ENCODE assay signal across 13 cellular contexts in genomic region chr5:140785905-140786686, GRCh38. TPM values are rescaled to one million over a fixed set of nuclear protein-coding genes. Genes with fewer than 3 reads are reported as not detected.
A peak's percentile ranks its signal among the peaks of the same experiment; 100 is the strongest.
DNase-seq lines count a peak whose midpoint lies in the region; TF ChIP-seq lines count a peak whose summit lies in the region.
"Had no signal": no experiment of that assay in that cellular context is flagged by ENCODE, and none has a peak within 500 bp of the region (broad histone marks: within the 10 kb centered on the region; RNA-seq: fewer than 3 reads in every experiment).

TSS of gene PCDHA1 (plus strand) at chr5:140786140.

- peak; percentile 20; the same call in 1 of the 2 replicates for TF ChIP-seq CTCF in Loucy (conservative IDR thresholded peaks at IDR 0.05; ENCODE audit: low read length)

- H3K27me3 Mint-ChIP-seq in activated CD4-positive, alpha-beta memory T cell treated with anti-CD3 and anti-CD28 coated beads for 36 hours, result peaks cover 24% of the 10 kb centered on the region

- CTCF ChIA-PET in activated CD4-positive, alpha-beta memory T cell treated with anti-CD3 and anti-CD28 coated beads for 36 hours (lab: Charles Lee), result interaction anchor here (1.0 kb wide), 1 partner anchor 22 kb away, joined by 3 read pairs; no protein-coding TSS in a partner anchor

- H3K4me3 Mint-ChIP-seq in activated CD4-positive, alpha-beta memory T cell treated with anti-CD3 and anti-CD28 coated beads for 36 hours, result no peak within 1 kb of the TSS
- H3K4me3 Mint-ChIP-seq: stimulated activated memory B cell treated with anti-CD40 and anti-IgM and Interleukin-4, amounts not matched to agents 10 μg/mL and 1 μg/mL and 100 μg/mL, for 72 hours had no signal

- no peaks in the 10 kb centered on the region for H3K27me3 ChIP-seq in Loucy (ENCODE audit: insufficient read depth, low read length, poor library complexity, severe bottlenecking)

- DNase-seq in Daoy (ENCODE audit: low read depth) (peak; percentile 40), RKO (ENCODE audit: low spot score) (peak; percentile 57), iPS-NIHi7 (ENCODE audit: extremely low spot score) (peak; percentile 31), D341Med (ENCODE audit: low spot score) (no peak), AG08396 (ENCODE audit: low spot score) (no peak)
- DNase-seq in activated CD8-positive, alpha-beta memory T cell treated with anti-CD3 and anti-CD28 coated beads, Interleukin-2, amount 50 U/mL, for 48 hours, result no peak
- DNase-seq in activated CD4-positive, alpha-beta memory T cell treated with anti-CD3 and anti-CD28 coated beads for 36 hours, result no peak
- DNase-seq: activated CD4-positive, alpha-beta T cell treated with anti-CD3 and anti-CD28 coated beads, Interleukin-2, amount 50 U/mL, for 48 hours; effector CD8-positive, alpha-beta T cell; IMR-90; spleen had no signal

- H3K9ac ChIP-seq in Loucy (ENCODE audit: low read depth, low read length, poor library complexity, severe bottlenecking), result no peak within 1 kb of the TSS

- H3K4me1 Mint-ChIP-seq in activated CD4-positive, alpha-beta memory T cell treated with anti-CD3 and anti-CD28 coated beads for 36 hours (ENCODE audit: low read depth), result no peaks in the 10 kb centered on the region
- H3K4me1 Mint-ChIP-seq: stimulated activated memory B cell treated with anti-CD40 and anti-IgM and Interleukin-4, amounts not matched to agents 10 μg/mL and 1 μg/mL and 100 μg/mL, for 72 hours had no signal

- no peaks in the 10 kb centered on the region for H3K79me2 ChIP-seq in Loucy (ENCODE audit: insufficient read depth, low read length)

- H3K36me3 Mint-ChIP-seq in activated CD4-positive, alpha-beta memory T cell treated with anti-CD3 and anti-CD28 coated beads for 36 hours, result peaks cover 22% of the 10 kb centered on the region
- H3K36me3 Mint-ChIP-seq: stimulated activated memory B cell treated with anti-CD40 and anti-IgM and Interleukin-4, amounts not matched to agents 10 μg/mL and 1 μg/mL and 100 μg/mL, for 72 hours had no signal

- H2AFZ ChIP-seq in Loucy (ENCODE audit: low read length), result no peak within 1 kb of the TSS

- no peak within 1 kb of the TSS for H3K4me3 ChIP-seq in Loucy (ENCODE audit: low read length, poor library complexity, severe bottlenecking)

- H3K4me2 ChIP-seq in Loucy (ENCODE audit: low read depth, low read length, poor library complexity, severe bottlenecking), result no peak within 1 kb of the TSS

- no peaks in the 10 kb centered on the region for H3K9me3 ChIP-seq in Loucy (ENCODE audit: insufficient read depth, low read depth, low read length)

- H3K9me2 ChIP-seq in Loucy (replicated peaks; ENCODE audit: low read depth, low read length), result no peaks in the 10 kb centered on the region

- H3K9me3 Mint-ChIP-seq in activated CD4-positive, alpha-beta memory T cell treated with anti-CD3 and anti-CD28 coated beads for 36 hours, result peaks cover 56% of the 10 kb centered on the region

- no peaks in the 10 kb centered on the region for H4K20me1 ChIP-seq in Loucy (ENCODE audit: insufficient read depth, low read length, poor library complexity, severe bottlenecking)

- H3K4me1 ChIP-seq in Loucy (ENCODE audit: insufficient read depth, low read length, poor library complexity, severe bottlenecking), result no peaks in the 10 kb centered on the region
- H3K4me1 ChIP-seq: spleen had no signal

- intact Hi-C loops in activated CD4-positive, alpha-beta memory T cell treated with anti-CD3 and anti-CD28 coated beads for 36 hours (cut with micrococcal nuclease), result no loop called here

- H3K27ac Mint-ChIP-seq in activated CD4-positive, alpha-beta memory T cell treated with anti-CD3 and anti-CD28 coated beads for 36 hours, result no peak within 1 kb of the TSS
- H3K27ac Mint-ChIP-seq: stimulated activated memory B cell treated with anti-CD40 and anti-IgM and Interleukin-4, amounts not matched to agents 10 μg/mL and 1 μg/mL and 100 μg/mL, for 72 hours had no signal

- no peaks in the 10 kb centered on the region for H3F3A ChIP-seq in Loucy (ENCODE audit: low read depth)

- POLR2A ChIA-PET in activated CD4-positive, alpha-beta memory T cell treated with anti-CD3 and anti-CD28 coated beads for 36 hours (lab: Charles Lee), result no interaction called here

- no peaks in the 10 kb centered on the region for H3K36me3 ChIP-seq in Loucy (ENCODE audit: insufficient read depth, low read length)
- H3K36me3 ChIP-seq: spleen had no signal

RNA-seq across cellular contexts. Expression of gene PCDHA1, which starts in this region (rescaled TPM):
- total RNA-seq in Daoy (2014; rRNA removed; shearing (Covaris generic)), result 0.42 and 1.2 TPM in 2 replicates
- total RNA-seq in activated CD4-positive, alpha-beta memory T cell treated with anti-CD3 and anti-CD28 coated beads for 36 hours, result not detected
- total RNA-seq: spleen had no signal

Comparison
In these comparisons a context has a peak if more than half of its experiments do, and no peak if none do; other contexts are left out.
1. DNase-seq: peak in Daoy (single experiment), RKO (single experiment) and iPS-NIHi7 (single experiment); none in activated CD8-positive, alpha-beta memory T cell treated with anti-CD3 and anti-CD28 coated beads, Interleukin-2, amount 50 U/mL, for 48 hours (single experiment), D341Med (single experiment), activated CD4-positive, alpha-beta memory T cell treated with anti-CD3 and anti-CD28 coated beads for 36 hours (single experiment) and AG08396 (single experiment).